Comparison of ENCODE assay signal across 8 cellular contexts in genomic region chr3:194489736-194490612, GRCh38. TPM values are rescaled to one million over a fixed set of nuclear protein-coding genes. Genes with fewer than 3 reads are reported as not detected.
DNase-seq lines count a peak whose midpoint lies in the region; ATAC-seq, FAIRE-seq and TF ChIP-seq lines count a peak whose summit lies in the region.

No MANE protein-coding gene starts in this region.

- H3K4me1 Mint-ChIP-seq in dendritic cell treated with granulocyte-macrophage colony-stimulating factor and Interleukin-4, amounts not matched to agents 40 ng/mL and 50 ng/mL, for 4 days (ENCODE audit: low read depth): peaks cover 77% of the 10 kb centered on the region

- H3K9me3 Mint-ChIP-seq in dendritic cell treated with granulocyte-macrophage colony-stimulating factor and Interleukin-4, amounts not matched to agents 40 ng/mL and 50 ng/mL, for 4 days: no peaks in the 10 kb centered on the region

- peaks cover 7% of the 10 kb centered on the region for H3K36me3 Mint-ChIP-seq in dendritic cell treated with granulocyte-macrophage colony-stimulating factor and Interleukin-4, amounts not matched to agents 40 ng/mL and 50 ng/mL, for 4 days (ENCODE audit: low read depth)

- H3K27me3 ChIP-seq in testis: no peaks in the 10 kb centered on the region

- no peaks in the 10 kb centered on the region for H3K27me3 Mint-ChIP-seq in dendritic cell treated with granulocyte-macrophage colony-stimulating factor and Interleukin-4, amounts not matched to agents 40 ng/mL and 50 ng/mL, for 4 days

- intact Hi-C loops in dendritic cell treated with granulocyte-macrophage colony-stimulating factor and Interleukin-4, amounts not matched to agents 40 ng/mL and 50 ng/mL, for 4 days (cut with micrococcal nuclease): loop anchor here (2.0 to 5.0 kb wide), 2 partner anchors 33 to 82 kb away; no protein-coding TSS in a partner anchor
- intact Hi-C loops in testis (cut with DNase I; ENCODE audit: low total_unique reads): no loop called here

- peak; percentile 35 for ATAC-seq in HG03432 (IDR thresholded peaks at IDR 0.05; ENCODE audit: unreplicated experiment)

- no peaks in the 10 kb centered on the region for H3K36me3 ChIP-seq in testis (ENCODE audit: low read depth, missing control alignments)

- WGBS in testis, 2 donors: 83% methylated on average over 7 of the region's 7 CpGs

- DNase-seq in EH (ENCODE audit: low read depth): peak; percentile 68
- DNase-seq in GM19239 (ENCODE audit: insufficient read length, low spot score): peak; percentile 44
- no peak for DNase-seq in testis
- DNase-seq in NCI-H2081 treated with DMSO at 0.1 percent for 48 hours (lab: John Stamatoyannopoulos, UW): no peak
- no peak for DNase-seq in stimulated activated naive CD4-positive, alpha-beta T cell treated with Interleukin-2 at 50 U/mL for 16 hours (lab: John Stamatoyannopoulos, UW)
- DNase-seq in activated CD8-positive, alpha-beta memory T cell treated with anti-CD3 and anti-CD28 coated beads for 24 hours: no peak

- H3K4me1 ChIP-seq in testis: peaks cover 11% of the 10 kb centered on the region

- peak; percentile 48 for FAIRE-seq in GM19239 (lab: Jason Lieb, UNC)

- peak overlapping the region; percentile 8 for H3K4me3 Mint-ChIP-seq in dendritic cell treated with granulocyte-macrophage colony-stimulating factor and Interleukin-4, amounts not matched to agents 40 ng/mL and 50 ng/mL, for 4 days

- no peak overlapping the region for H3K27ac ChIP-seq in testis

- peak overlapping the region; percentile 72 for H3K27ac Mint-ChIP-seq in dendritic cell treated with granulocyte-macrophage colony-stimulating factor and Interleukin-4, amounts not matched to agents 40 ng/mL and 50 ng/mL, for 4 days

- no peak overlapping the region for H3K4me3 ChIP-seq in testis

- TF ChIP-seq POLR2A in testis (IDR thresholded peaks at IDR 0.05): no peak

- H3K9me3 ChIP-seq in testis: no peaks in the 10 kb centered on the region

- TF ChIP-seq CTCF in testis (IDR thresholded peaks at IDR 0.05): no peak

RNA-seq across cellular contexts. Expression of gene ATP13A3, which starts 3.2 kb away (rescaled TPM):
- total RNA-seq in testis: 10 to 100 TPM; 51.8 to 62.3 TPM
- 26.6 TPM for polyA plus RNA-seq in testis (ENCODE audit: insufficient read depth, low read depth, low replicate concordance)

Comparison
In these comparisons a context has a peak if more than half of its experiments do, and no peak if none do; other contexts are left out.
1. DNase-seq: peak in EH (single experiment) and GM19239 (single experiment); none in testis (single experiment), NCI-H2081 treated with DMSO at 0.1 percent for 48 hours (single experiment), stimulated activated naive CD4-positive, alpha-beta T cell treated with Interleukin-2 at 50 U/mL for 16 hours (single experiment) and activated CD8-positive, alpha-beta memory T cell treated with anti-CD3 and anti-CD28 coated beads for 24 hours (single experiment).